ENCODE assay signal across 8 cellular contexts in genomic region chr1:151984313-151984956, GRCh38. TPM values are rescaled to one million over a fixed set of nuclear protein-coding genes. Genes with fewer than 3 reads are reported as not detected.
DNase-seq lines count a peak whose midpoint lies in the region; ATAC-seq and TF ChIP-seq lines count a peak whose summit lies in the region.

No MANE protein-coding gene starts in this region.

- peaks cover 53% of the 10 kb centered on the region for H4K20me1 ChIP-seq in PC-3 (ENCODE audit: low read length)

- 44% methylated on average over 1 of the region's 1 CpG for WGBS in right lobe of liver (ENCODE audit: insufficient coverage, low coverage, low lambda C conversion rate, missing lambda C conversion rate)

- peaks cover 40% of the 10 kb centered on the region for H3K4me1 ChIP-seq in CD4-positive, CD25-positive, alpha-beta regulatory T cell (ENCODE audit: control insufficient read depth, insufficient read depth, low read length, poor library complexity, severe bottlenecking)
- H3K4me1 ChIP-seq in right lobe of liver (peaks cover 0 to 4% (median under 1%) of the 10 kb centered on the region in 4 donors), PC-3 (ENCODE audit: insufficient read depth, low read length) (peaks cover 76% of the 10 kb centered on the region)

- H3K4me2 ChIP-seq in PC-3 (ENCODE audit: low read length), result no peak overlapping the region

- peak overlapping the region; percentile 28 for H3K27ac ChIP-seq in CD4-positive, CD25-positive, alpha-beta regulatory T cell (ENCODE audit: insufficient read depth, low read length, poor library complexity, severe bottlenecking)
- H3K27ac ChIP-seq in right lobe of liver, result no peak overlapping the region
- no peak overlapping the region for H3K27ac ChIP-seq in PC-3 (ENCODE audit: low read length)

- H3K4me3 Mint-ChIP-seq in CD4-positive, CD25-positive, alpha-beta regulatory T cell, result peak overlapping the region in 1 of 4 donors; percentile 16
- H3K4me3 Mint-ChIP-seq in activated CD8-positive, alpha-beta T cell treated with anti-CD3 and anti-CD28 coated beads, Interleukin-2, amount 10 ng/mL, durations not matched to agents 7 days and 5 days, result peak overlapping the region; percentile 39

- no peak overlapping the region for H3K9ac ChIP-seq in PC-3 (ENCODE audit: low read length)

- H3K27me3 ChIP-seq in CD4-positive, CD25-positive, alpha-beta regulatory T cell (ENCODE audit: control insufficient read depth, insufficient read depth, low read length), result no peaks in the 10 kb centered on the region
- H3K27me3 ChIP-seq in right lobe of liver (no peaks in the 10 kb centered on the region), PC-3 (ENCODE audit: low read length) (no peaks in the 10 kb centered on the region)

- H3K9me3 ChIP-seq in CD4-positive, CD25-positive, alpha-beta regulatory T cell (ENCODE audit: control insufficient read depth in 2 of 2, low read length in 2 of 2), result no peaks in the 10 kb centered on the region
- H3K9me3 ChIP-seq in right lobe of liver (no peaks in the 10 kb centered on the region), PC-3 (ENCODE audit: low read length) (no peaks in the 10 kb centered on the region)

- intact Hi-C loops in right lobe of liver (cut with DNase I), result no loop called here
- intact Hi-C loops in PC-3 (cut with micrococcal nuclease), result no loop called here

- TF ChIP-seq CTCF in right lobe of liver (IDR thresholded peaks at IDR 0.05) (no peak), PC-3 (conservative IDR thresholded peaks at IDR 0.05; ENCODE audit: low read depth, low read length) (no peak)

- H3K79me2 ChIP-seq in PC-3 (ENCODE audit: low read length), result peaks cover 64% of the 10 kb centered on the region

- POLR2A ChIA-PET in activated CD8-positive, alpha-beta T cell treated with anti-CD3 and anti-CD28 coated beads, Interleukin-2, amount 10 ng/mL, durations not matched to agents 7 days and 5 days (lab: Charles Lee), result no interaction called here
- POLR2A ChIA-PET in PC-3 (lab: Charles Lee; ENCODE audit: unreplicated experiment), result interaction anchor here (0.6 kb wide), 1 partner anchor 33 kb away, joined by 4 read pairs; no protein-coding TSS in a partner anchor

- no peaks in the 10 kb centered on the region for H3K9me3 Mint-ChIP-seq in CD4-positive, CD25-positive, alpha-beta regulatory T cell
- H3K9me3 Mint-ChIP-seq in activated CD8-positive, alpha-beta T cell treated with anti-CD3 and anti-CD28 coated beads, Interleukin-2, amount 10 ng/mL, durations not matched to agents 7 days and 5 days (ENCODE audit: insufficient read depth), result no peaks in the 10 kb centered on the region

- no peaks in the 10 kb centered on the region for H3K9me2 ChIP-seq in PC-3 (replicated peaks; ENCODE audit: low read length)

- peaks cover 70% of the 10 kb centered on the region for H3K36me3 ChIP-seq in CD4-positive, CD25-positive, alpha-beta regulatory T cell (ENCODE audit: control insufficient read depth, insufficient read depth, low read length)
- H3K36me3 ChIP-seq in right lobe of liver, result peaks cover 0 to 33% (median 6%) of the 10 kb centered on the region in 4 donors
- peaks cover 65% of the 10 kb centered on the region for H3K36me3 ChIP-seq in PC-3 (ENCODE audit: low read depth, low read length)

- BruUV-seq in PC-3 (replicated peaks; lab: Mats Ljungman, UMichigan), result no TSS peak

- peak in 1 of 3 donors; percentile 48 for DNase-seq in CD4-positive, CD25-positive, alpha-beta regulatory T cell
- DNase-seq in GM19240 (ENCODE audit: insufficient read length, low spot score) (peak; percentile 33), NCI-H774 (lab: John Stamatoyannopoulos, UW) (no peak), right lobe of liver (no peak), iPS-NIHi7 (ENCODE audit: extremely low spot score) (no peak), PC-3 (no peak)
- peak; percentile 73 for DNase-seq in activated CD8-positive, alpha-beta T cell treated with anti-CD3 and anti-CD28 coated beads, Interleukin-2, amount 10 ng/mL, durations not matched to agents 7 days and 5 days

- H2AFZ ChIP-seq in PC-3 (ENCODE audit: low read length), result no peak overlapping the region

- peak overlapping the region; percentile 48 to 79 (median 62) for H3K27ac Mint-ChIP-seq in CD4-positive, CD25-positive, alpha-beta regulatory T cell
- peak overlapping the region; percentile 85 for H3K27ac Mint-ChIP-seq in activated CD8-positive, alpha-beta T cell treated with anti-CD3 and anti-CD28 coated beads, Interleukin-2, amount 10 ng/mL, durations not matched to agents 7 days and 5 days

- peaks cover 41% of the 10 kb centered on the region for H3K36me3 Mint-ChIP-seq in CD4-positive, CD25-positive, alpha-beta regulatory T cell
- H3K36me3 Mint-ChIP-seq in activated CD8-positive, alpha-beta T cell treated with anti-CD3 and anti-CD28 coated beads, Interleukin-2, amount 10 ng/mL, durations not matched to agents 7 days and 5 days (ENCODE audit: low read depth), result peaks cover 90% of the 10 kb centered on the region

- no peak for TF ChIP-seq POLR2A in right lobe of liver (IDR thresholded peaks at IDR 0.05)

- peaks cover 24% of the 10 kb centered on the region for H3F3A ChIP-seq in PC-3 (ENCODE audit: low read length, unreplicated experiment)

- CTCF ChIA-PET in activated CD8-positive, alpha-beta T cell treated with anti-CD3 and anti-CD28 coated beads, Interleukin-2, amount 10 ng/mL, durations not matched to agents 7 days and 5 days (lab: Charles Lee), result interaction anchor here (0.7 to 28.9 kb wide), 8 partner anchors 7 to 201 kb away, joined by 3 to 1011 read pairs (median 4); partner anchors contain the start of gene S100A10
- CTCF ChIA-PET in PC-3 (lab: Charles Lee), result no interaction called here

- peaks cover 12 to 56% (median 45%) of the 10 kb centered on the region in 4 donors for H3K4me1 Mint-ChIP-seq in CD4-positive, CD25-positive, alpha-beta regulatory T cell
- peaks cover 65% of the 10 kb centered on the region for H3K4me1 Mint-ChIP-seq in activated CD8-positive, alpha-beta T cell treated with anti-CD3 and anti-CD28 coated beads, Interleukin-2, amount 10 ng/mL, durations not matched to agents 7 days and 5 days (ENCODE audit: low read depth)

- H3K27me3 Mint-ChIP-seq in CD4-positive, CD25-positive, alpha-beta regulatory T cell, result no peaks in the 10 kb centered on the region
- no peaks in the 10 kb centered on the region for H3K27me3 Mint-ChIP-seq in activated CD8-positive, alpha-beta T cell treated with anti-CD3 and anti-CD28 coated beads, Interleukin-2, amount 10 ng/mL, durations not matched to agents 7 days and 5 days (ENCODE audit: low read depth)

- H3K4me3 ChIP-seq in CD4-positive, CD25-positive, alpha-beta regulatory T cell (ENCODE audit: low read depth, low read length), result peak overlapping the region; percentile 29
- no peak overlapping the region for H3K4me3 ChIP-seq in right lobe of liver
- no peak overlapping the region for H3K4me3 ChIP-seq in PC-3 (ENCODE audit: low read length)

- peak; percentile 57 to 62 for ATAC-seq in CD4-positive, CD25-positive, alpha-beta regulatory T cell (ENCODE audit: low read depth in 2 of 2)
- peak; percentile 48 for ATAC-seq in HG03439 (IDR thresholded peaks at IDR 0.05; ENCODE audit: unreplicated experiment)
- peak; percentile 91 for ATAC-seq in activated CD8-positive, alpha-beta T cell treated with anti-CD3 and anti-CD28 coated beads, Interleukin-2, amount 10 ng/mL, durations not matched to agents 7 days and 5 days
- no peak for ATAC-seq in right lobe of liver
- no peak for ATAC-seq in PC-3

RNA-seq across cellular contexts. Expression of gene S100A10, which starts 9.2 kb away (rescaled TPM):
- total RNA-seq in CD4-positive, CD25-positive, alpha-beta regulatory T cell, result 405 TPM
- polyA plus RNA-seq in CD4-positive, CD25-positive, alpha-beta regulatory T cell, result 1,000 to 10,000 TPM; 1,242 to 1,844 (median 1,500) TPM
- total RNA-seq in activated CD8-positive, alpha-beta T cell treated with anti-CD3 and anti-CD28 coated beads, Interleukin-2, amount 10 ng/mL, durations not matched to agents 7 days and 5 days, result 100 to 1,000 TPM; 540 to 571 TPM
- total RNA-seq in right lobe of liver (100 to 1,000 TPM in 1 of 6 experiments, 10 to 100 TPM in 5; 48.5 to 192 (median 61.7) TPM), PC-3 (2014; rRNA removed) (349 and 400 TPM in 2 replicates)

RNA-seq across cellular contexts. Expression of gene S100A11, which starts 52.4 kb away (rescaled TPM):
- total RNA-seq in CD4-positive, CD25-positive, alpha-beta regulatory T cell, result 80.2 TPM
- polyA plus RNA-seq in CD4-positive, CD25-positive, alpha-beta regulatory T cell, result 100 to 1,000 TPM; 397 to 676 (median 547) TPM
- 100 to 1,000 TPM; 269 to 293 TPM for total RNA-seq in activated CD8-positive, alpha-beta T cell treated with anti-CD3 and anti-CD28 coated beads, Interleukin-2, amount 10 ng/mL, durations not matched to agents 7 days and 5 days
- total RNA-seq in right lobe of liver (10 to 100 TPM; 11.0 to 68.5 (median 25.3) TPM), PC-3 (2014; rRNA removed) (443 and 541 TPM in 2 replicates)

Comparison
In these comparisons a context has a peak if more than half of its experiments do, and no peak if none do; other contexts are left out.
1. ATAC-seq: peak in CD4-positive, CD25-positive, alpha-beta regulatory T cell (2 of 2), HG03439 (single experiment) and activated CD8-positive, alpha-beta T cell treated with anti-CD3 and anti-CD28 coated beads, Interleukin-2, amount 10 ng/mL, durations not matched to agents 7 days and 5 days (single experiment); none in right lobe of liver (0 of 4) and PC-3 (single experiment).
2. DNase-seq: peak in GM19240 (single experiment) and activated CD8-positive, alpha-beta T cell treated with anti-CD3 and anti-CD28 coated beads, Interleukin-2, amount 10 ng/mL, durations not matched to agents 7 days and 5 days (single experiment); none in NCI-H774 (single experiment), right lobe of liver (0 of 3), iPS-NIHi7 (single experiment) and PC-3 (single experiment).